Comparison of ENCODE assay signal across 25 cellular contexts in the genomic region with DNA sequence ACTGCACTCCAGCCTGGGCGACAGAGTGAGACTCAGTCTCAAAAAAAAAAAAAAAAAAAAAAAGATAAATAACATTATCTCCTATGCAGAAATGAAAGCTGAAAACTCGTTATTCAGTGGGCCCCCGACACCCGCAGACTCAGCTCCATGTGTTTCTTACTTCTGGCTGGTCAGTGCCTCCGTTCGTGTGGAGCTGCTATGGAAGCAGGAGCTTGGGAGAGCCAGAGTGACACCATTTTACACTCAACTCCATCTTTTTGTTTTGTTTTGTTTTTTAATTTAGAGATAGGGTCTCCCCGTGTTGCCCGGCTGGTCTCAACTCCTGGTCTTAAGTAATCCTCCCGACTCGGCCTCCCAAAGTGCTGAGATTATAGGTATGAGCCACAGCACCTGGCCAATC. TPM values are rescaled to one million over a fixed set of nuclear protein-coding genes. Genes with fewer than 3 reads are reported as not detected.
A peak's percentile ranks its signal among the peaks of the same experiment; 100 is the strongest.
DNase-seq lines count a peak whose midpoint lies in the region; ATAC-seq and TF ChIP-seq lines count a peak whose summit lies in the region.
"Had no signal": no experiment of that assay in that cellular context is flagged by ENCODE, and none has a peak within 500 bp of the region (broad histone marks: within the 10 kb centered on the region; RNA-seq: fewer than 3 reads in every experiment).

No MANE protein-coding gene starts in this region.

- POLR2A ChIA-PET in Panc1 (lab: Charles Lee), result interaction anchor here (0.5 kb wide), 1 partner anchor 37 kb away, joined by 4 read pairs; no protein-coding TSS in a partner anchor

- H3K4me3 ChIP-seq in Panc1 (ENCODE audit: low read depth in 2 of 2, low read length in 2 of 2) (no peak overlapping the region), lower lobe of right lung (no peak overlapping the region), transverse colon (no peak overlapping the region)

- TF ChIP-seq EP300 in transverse colon (IDR thresholded peaks at IDR 0.05; ENCODE audit: low read depth), result no peak

- no peaks in the 10 kb centered on the region for H3K9me3 Mint-ChIP-seq in activated T-cell treated with anti-CD3 and anti-CD28 coated beads, Interleukin-2, amount 50 U/mL, for 24 hours
- no peaks in the 10 kb centered on the region for H3K9me3 Mint-ChIP-seq in activated T-cell treated with anti-CD3 and anti-CD28 coated beads, Interleukin-2, amount 50 U/mL, for 72 hours
- no peaks in the 10 kb centered on the region for H3K9me3 Mint-ChIP-seq in activated naive CD4-positive, alpha-beta T cell treated with anti-CD3 and anti-CD28 coated beads, Interleukin-2, amount 50 U/mL, for 72 hours
- H3K9me3 Mint-ChIP-seq: CD4-positive, CD25-positive, alpha-beta regulatory T cell; IgD-negative memory B cell had no signal

- CTCF ChIA-PET in Panc1 (lab: Charles Lee), result interaction anchor here (0.7 kb wide), 1 partner anchor 101 kb away, joined by 7 read pairs; no protein-coding TSS in a partner anchor

- in situ Hi-C loops in Panc1 (cut with HindIII; ENCODE audit: low pct_unique_long_range_greater_than_20kb, low sequenced_read_pairs) (no loop called here), transverse colon (cut with MboI; ENCODE audit: low pct_ligation_motif_present in 1 of 4, low pct_unique_long_range_greater_than_20kb in 1 of 4, low sequenced_read_pairs in 3 of 4) (no loop called here)

- H3K4me1 ChIP-seq in Panc1 (ENCODE audit: control insufficient read depth, insufficient read depth, low read length), result peaks cover 4% of the 10 kb centered on the region
- H3K4me1 ChIP-seq in lower lobe of right lung, result peaks cover 12% of the 10 kb centered on the region
- peaks cover 20 to 57% (median 35%) of the 10 kb centered on the region in 4 donors for H3K4me1 ChIP-seq in transverse colon

- H3K27me3 ChIP-seq in Panc1 (ENCODE audit: control insufficient read depth, insufficient read depth, low read length) (no peaks in the 10 kb centered on the region), lower lobe of right lung (ENCODE audit: low read depth) (no peaks in the 10 kb centered on the region), transverse colon (no peaks in the 10 kb centered on the region)
- H3K27me3 ChIP-seq: BE2C had no signal

- DNase-seq in activated T-cell treated with anti-CD3 and anti-CD28 coated beads, Interleukin-2, amount 50 U/mL, for 24 hours, result peak; percentile 6
- DNase-seq in activated T-cell treated with anti-CD3 and anti-CD28 coated beads, Interleukin-2, amount 50 U/mL, for 72 hours, result no peak
- DNase-seq in Panc1 (ENCODE audit: low read depth, low spot score), result no peak
- peak; percentile 21 for DNase-seq in lower lobe of right lung
- DNase-seq in transverse colon, result no peak
- DNase-seq in epidermal melanocyte (ENCODE audit: insufficient read length, low spot score), result no peak
- no peak for DNase-seq in NCI-H774 (lab: John Stamatoyannopoulos, UW)
- DNase-seq in activated naive CD4-positive, alpha-beta T cell treated with anti-CD3 and anti-CD28 coated beads, Interleukin-2, amount 50 U/mL, for 72 hours (ENCODE audit: low spot score in 2 of 2), result no peak
- DNase-seq: 8988T; BE2C; CD4-positive, CD25-positive, alpha-beta regulatory T cell; COR-L47; DMS153; GF-D8; Kasumi-1; MM.1S; NCI-H1092; NCI-H146; NCI-H2029 treated with DMSO at 0.1 percent for 48 hours; NCI-H2171; OCI-M1; RPMI8226 had no signal

- no peaks in the 10 kb centered on the region for H3K4me1 Mint-ChIP-seq in activated T-cell treated with anti-CD3 and anti-CD28 coated beads, Interleukin-2, amount 50 U/mL, for 24 hours (ENCODE audit: low read depth)
- H3K4me1 Mint-ChIP-seq in activated T-cell treated with anti-CD3 and anti-CD28 coated beads, Interleukin-2, amount 50 U/mL, for 72 hours (ENCODE audit: low read depth), result no peaks in the 10 kb centered on the region
- H3K4me1 Mint-ChIP-seq: CD4-positive, CD25-positive, alpha-beta regulatory T cell had no signal

- no peak for ATAC-seq in activated T-cell treated with anti-CD3 and anti-CD28 coated beads, Interleukin-2, amount 50 U/mL, for 72 hours (replicated peaks in 1 of 2)
- ATAC-seq in Panc1 (no peak), lower lobe of right lung (no peak)
- no peak for ATAC-seq in activated naive CD4-positive, alpha-beta T cell treated with anti-CD3 and anti-CD28 coated beads, Interleukin-2, amount 50 U/mL, for 72 hours

- no TSS peak for BruUV-seq in Panc1 (replicated peaks; lab: Mats Ljungman, UMichigan)

- H3K4me3 Mint-ChIP-seq in activated T-cell treated with anti-CD3 and anti-CD28 coated beads, Interleukin-2, amount 50 U/mL, for 24 hours, result no peak overlapping the region
- no peak overlapping the region for H3K4me3 Mint-ChIP-seq in activated T-cell treated with anti-CD3 and anti-CD28 coated beads, Interleukin-2, amount 50 U/mL, for 72 hours
- H3K4me3 Mint-ChIP-seq: CD4-positive, CD25-positive, alpha-beta regulatory T cell; IgD-negative memory B cell had no signal

- no peaks in the 10 kb centered on the region for H3K36me3 ChIP-seq in Panc1 (ENCODE audit: control insufficient read depth, insufficient read depth, low read length)
- H3K36me3 ChIP-seq in lower lobe of right lung, result no peaks in the 10 kb centered on the region
- no peaks in the 10 kb centered on the region for H3K36me3 ChIP-seq in transverse colon
- H3K36me3 ChIP-seq: BE2C had no signal

- H3K9me3 ChIP-seq in Panc1 (ENCODE audit: control insufficient read depth, insufficient read depth, low read depth, low read length) (no peaks in the 10 kb centered on the region), lower lobe of right lung (no peaks in the 10 kb centered on the region), transverse colon (no peaks in the 10 kb centered on the region)
- H3K9me3 ChIP-seq: BE2C had no signal

- H3K36me3 Mint-ChIP-seq in activated T-cell treated with anti-CD3 and anti-CD28 coated beads, Interleukin-2, amount 50 U/mL, for 24 hours (ENCODE audit: low read depth), result no peaks in the 10 kb centered on the region
- no peaks in the 10 kb centered on the region for H3K36me3 Mint-ChIP-seq in activated T-cell treated with anti-CD3 and anti-CD28 coated beads, Interleukin-2, amount 50 U/mL, for 72 hours (ENCODE audit: insufficient read depth in 2 of 2)
- no peaks in the 10 kb centered on the region for H3K36me3 Mint-ChIP-seq in activated naive CD4-positive, alpha-beta T cell treated with anti-CD3 and anti-CD28 coated beads, Interleukin-2, amount 50 U/mL, for 72 hours
- H3K36me3 Mint-ChIP-seq: CD4-positive, CD25-positive, alpha-beta regulatory T cell; IgD-negative memory B cell had no signal

- no peak for TF ChIP-seq POLR2A in transverse colon (IDR thresholded peaks at IDR 0.05)

- no peak overlapping the region for H3K27ac Mint-ChIP-seq in activated T-cell treated with anti-CD3 and anti-CD28 coated beads, Interleukin-2, amount 50 U/mL, for 24 hours
- H3K27ac Mint-ChIP-seq in activated T-cell treated with anti-CD3 and anti-CD28 coated beads, Interleukin-2, amount 50 U/mL, for 72 hours, result no peak overlapping the region
- no peak overlapping the region for H3K27ac Mint-ChIP-seq in activated naive CD4-positive, alpha-beta T cell treated with anti-CD3 and anti-CD28 coated beads, Interleukin-2, amount 50 U/mL, for 72 hours
- H3K27ac Mint-ChIP-seq: CD4-positive, CD25-positive, alpha-beta regulatory T cell; IgD-negative memory B cell had no signal

- no peak for TF ChIP-seq CTCF in Panc1 (IDR thresholded peaks at IDR 0.05)
- TF ChIP-seq CTCF in lower lobe of right lung (IDR thresholded peaks at IDR 0.05), result no peak
- TF ChIP-seq CTCF in transverse colon (IDR thresholded peaks at IDR 0.05), result no peak

- H3K27me3 Mint-ChIP-seq in activated T-cell treated with anti-CD3 and anti-CD28 coated beads, Interleukin-2, amount 50 U/mL, for 24 hours, result peaks cover 2% of the 10 kb centered on the region
- no peaks in the 10 kb centered on the region for H3K27me3 Mint-ChIP-seq in activated T-cell treated with anti-CD3 and anti-CD28 coated beads, Interleukin-2, amount 50 U/mL, for 72 hours (ENCODE audit: low read depth)

- intact Hi-C loops in Panc1 (cut with micrococcal nuclease; ENCODE audit: unreplicated experiment) (no loop called here), lower lobe of right lung (cut with DNase I) (no loop called here), transverse colon (cut with DNase I; ENCODE audit: low total_unique reads) (no loop called here)

- 68 to 87% methylated on average over 4 to 10 of the region's 10 CpGs for WGBS in transverse colon (ENCODE audit: low coverage in 1 of 2), 2 donors

- peak overlapping the region; percentile 54; the same call in 1 of the 2 replicates for H3K27ac ChIP-seq in Panc1 (ENCODE audit: low read length)
- no peak overlapping the region for H3K27ac ChIP-seq in lower lobe of right lung
- peak overlapping the region; percentile 73 to 96 (median 90) for H3K27ac ChIP-seq in transverse colon
- H3K27ac ChIP-seq: HL-60 had no signal

RNA-seq across cellular contexts. Expression of a gene that starts 13.3 kb away (rescaled TPM):
- not detected for total RNA-seq in activated T-cell treated with anti-CD3 and anti-CD28 coated beads, Interleukin-2, amount 50 U/mL, for 72 hours
- total RNA-seq in Panc1 (2021; ENCODE audit: unreplicated experiment) (1.1 TPM), lower lobe of right lung (2.9 TPM), transverse colon (100 to 1,000 TPM; 142 to 373 (median 198) TPM)
- polyA plus RNA-seq in Panc1 (2012; ENCODE audit: insufficient read length), result 1.8 TPM
- not detected for total RNA-seq in activated naive CD4-positive, alpha-beta T cell treated with anti-CD3 and anti-CD28 coated beads, Interleukin-2, amount 50 U/mL, for 72 hours
- total RNA-seq: CD4-positive, CD25-positive, alpha-beta regulatory T cell; HT1080 had no signal
- polyA plus RNA-seq: IgD-negative memory B cell had no signal

RNA-seq across cellular contexts. Expression of a gene that starts 44.7 kb away (rescaled TPM):
- total RNA-seq in activated T-cell treated with anti-CD3 and anti-CD28 coated beads, Interleukin-2, amount 50 U/mL, for 72 hours, result 10 to 100 TPM; 48.4 to 52.1 TPM
- total RNA-seq in Panc1 (2021; ENCODE audit: unreplicated experiment) (108 TPM), lower lobe of right lung (165 TPM), transverse colon (100 to 1,000 TPM; 229 to 317 (median 258) TPM)
- polyA plus RNA-seq in Panc1 (2012; ENCODE audit: insufficient read length), result 115 TPM
- 10 to 100 TPM; 49.3 to 62.6 TPM for total RNA-seq in activated naive CD4-positive, alpha-beta T cell treated with anti-CD3 and anti-CD28 coated beads, Interleukin-2, amount 50 U/mL, for 72 hours

Comparison
In these comparisons a context has a peak if more than half of its experiments do, and no peak if none do; other contexts are left out.
1. DNase-seq: peak in activated T-cell treated with anti-CD3 and anti-CD28 coated beads, Interleukin-2, amount 50 U/mL, for 24 hours (single experiment) and lower lobe of right lung (single experiment); none in activated T-cell treated with anti-CD3 and anti-CD28 coated beads, Interleukin-2, amount 50 U/mL, for 72 hours (0 of 2), Panc1 (single experiment), transverse colon (single experiment), epidermal melanocyte (single experiment), NCI-H774 (single experiment) and activated naive CD4-positive, alpha-beta T cell treated with anti-CD3 and anti-CD28 coated beads, Interleukin-2, amount 50 U/mL, for 72 hours (0 of 2).
2. RNA of a gene that starts 13.3 kb away (total RNA-seq): 142 to 373 TPM in transverse colon; 2.9 TPM in lower lobe of right lung (single experiment), 1.1 TPM in Panc1 (single experiment), not detected in activated naive CD4-positive, alpha-beta T cell treated with anti-CD3 and anti-CD28 coated beads, Interleukin-2, amount 50 U/mL, for 72 hours and not detected in activated T-cell treated with anti-CD3 and anti-CD28 coated beads, Interleukin-2, amount 50 U/mL, for 72 hours; every median in the first group is over 10 times any median in the second.